21 cellular contexts compared by ENCODE assay signal in genomic region chr21:36973986-36974850, GRCh38. TPM values are rescaled to one million over a fixed set of nuclear protein-coding genes. Genes with fewer than 3 reads are reported as not detected.
DNase-seq lines count a peak whose midpoint lies in the region; ATAC-seq and TF ChIP-seq lines count a peak whose summit lies in the region.
"Had no signal": no experiment of that assay in that cellular context is flagged by ENCODE, and none has a peak within 500 bp of the region (broad histone marks: within the 10 kb centered on the region; RNA-seq: fewer than 3 reads in every experiment).

No MANE protein-coding gene starts in this region.

- H2AK5ac ChIP-seq in IMR-90 (ENCODE audit: low read depth, low read length): no peak overlapping the region

- peaks cover 18% of the 10 kb centered on the region for H3K4me1 Mint-ChIP-seq in activated T-cell treated with anti-CD3 and anti-CD28 coated beads, Interleukin-2, amount 50 U/mL, for 72 hours (ENCODE audit: low read depth)
- peaks cover 16% of the 10 kb centered on the region for H3K4me1 Mint-ChIP-seq in activated T-cell treated with anti-CD3 and anti-CD28 coated beads, Interleukin-2, amount 50 U/mL, for 24 hours (ENCODE audit: low read depth)

- H2BK15ac ChIP-seq in IMR-90 (ENCODE audit: low read depth, low read length): no peak overlapping the region

- no peak overlapping the region for H3K18ac ChIP-seq in IMR-90 (ENCODE audit: low read depth, low read length)

- H3K9me3 ChIP-seq in IMR-90 (ENCODE audit: control insufficient read depth, insufficient read depth, low read length) (no peaks in the 10 kb centered on the region), WERI-Rb-1 (ENCODE audit: severe bottlenecking) (peaks cover 2% of the 10 kb centered on the region)
- H3K9me3 ChIP-seq: prostate gland, thoracic aorta had no signal

- no peak overlapping the region for H3K9ac ChIP-seq in IMR-90 (ENCODE audit: low read depth, low read length)
- H3K9ac ChIP-seq: GM23248 had no signal

- in situ Hi-C loops in IMR-90 (cut with MboI; ENCODE audit: low sequenced_read_pairs): no loop called here

- dilution Hi-C loops in IMR-90 (cut with HindIII; ENCODE audit: low sequenced_read_pairs, unreplicated experiment): no loop called here

- H3K27me3 ChIP-seq in IMR-90 (ENCODE audit: control insufficient read depth, insufficient read depth, low read length): no peaks in the 10 kb centered on the region
- no peaks in the 10 kb centered on the region for H3K27me3 ChIP-seq in WERI-Rb-1 (ENCODE audit: insufficient read depth, low read depth, severe bottlenecking)
- H3K27me3 ChIP-seq: cardiac muscle cell had no signal

- no peak overlapping the region for H2BK5ac ChIP-seq in IMR-90 (ENCODE audit: low read depth, low read length, poor library complexity, severe bottlenecking)

- DNase-seq in activated T-cell treated with anti-CD3 and anti-CD28 coated beads, Interleukin-2, amount 50 U/mL, for 72 hours: no peak
- no peak for DNase-seq in activated T-cell treated with anti-CD3 and anti-CD28 coated beads, Interleukin-2, amount 50 U/mL, for 24 hours
- no peak for DNase-seq in IMR-90
- DNase-seq in WERI-Rb-1: peak; percentile 38
- DNase-seq in stimulated activated naive CD8-positive, alpha-beta T cell treated with anti-CD3 and anti-CD28 coated beads, Interleukin-15, Interleukin-2, amounts not matched to agents 100 U/mL and 50 U/mL, for 24 hours: no peak
- DNase-seq in 8988T: no peak
- DNase-seq: activated CD4-positive, alpha-beta T cell treated with anti-CD3 and anti-CD28 coated beads, Interleukin-2, amount 50 U/mL, for 1 hour; EL; GM23248; kidney glomerular epithelial cell; mammary epithelial cell; NCI-H1092; NCI-H748 treated with DMSO at 0.1 percent for 48 hours; PC-3; SIG-M5; T-helper 1 cell had no signal

- no peaks in the 10 kb centered on the region; the same call in 1 of the 2 replicates for H3K36me3 ChIP-seq in IMR-90 (ENCODE audit: control insufficient read depth, insufficient read depth, low read length)
- H3K36me3 ChIP-seq in WERI-Rb-1: no peaks in the 10 kb centered on the region; the same call in 1 of the 2 replicates
- H3K36me3 ChIP-seq: cardiac muscle cell, prostate gland, thoracic aorta had no signal

- no peaks in the 10 kb centered on the region for H3K36me3 Mint-ChIP-seq in activated T-cell treated with anti-CD3 and anti-CD28 coated beads, Interleukin-2, amount 50 U/mL, for 72 hours (ENCODE audit: insufficient read depth in 2 of 2)
- H3K36me3 Mint-ChIP-seq in activated T-cell treated with anti-CD3 and anti-CD28 coated beads, Interleukin-2, amount 50 U/mL, for 24 hours (ENCODE audit: low read depth): peaks cover under 1% of the 10 kb centered on the region

- H3K79me1 ChIP-seq in IMR-90 (ENCODE audit: low read depth in 1 of 2, low read length in 2 of 2): peaks cover 0 to 6% of the 10 kb centered on the region in 2 experiments; a peak in 1 of 4 replicates

- CTCF ChIA-PET in IMR-90 (lab: Yijun Ruan, JAX): no interaction called here

- H3K4ac ChIP-seq in IMR-90 (ENCODE audit: low read depth, low read length): no peak overlapping the region

- no peak overlapping the region for H3K4me3 ChIP-seq in IMR-90 (ENCODE audit: insufficient read depth, low read depth, low read length)
- no peak overlapping the region for H3K4me3 ChIP-seq in WERI-Rb-1 (ENCODE audit: low read depth, low read length)
- H3K4me3 ChIP-seq: cardiac muscle cell, GM23248, prostate gland, thoracic aorta had no signal

- H3K27ac Mint-ChIP-seq in activated T-cell treated with anti-CD3 and anti-CD28 coated beads, Interleukin-2, amount 50 U/mL, for 72 hours: no peak overlapping the region
- no peak overlapping the region for H3K27ac Mint-ChIP-seq in activated T-cell treated with anti-CD3 and anti-CD28 coated beads, Interleukin-2, amount 50 U/mL, for 24 hours

- H3K4me3 Mint-ChIP-seq in activated T-cell treated with anti-CD3 and anti-CD28 coated beads, Interleukin-2, amount 50 U/mL, for 72 hours: no peak overlapping the region
- no peak overlapping the region for H3K4me3 Mint-ChIP-seq in activated T-cell treated with anti-CD3 and anti-CD28 coated beads, Interleukin-2, amount 50 U/mL, for 24 hours

- peak; percentile 58 to 64 for ATAC-seq in activated T-cell treated with anti-CD3 and anti-CD28 coated beads, Interleukin-2, amount 50 U/mL, for 72 hours (replicated peaks in 1 of 2)
- no peak for ATAC-seq in IMR-90 (ENCODE audit: low read depth)
- ATAC-seq in stimulated activated naive CD8-positive, alpha-beta T cell treated with anti-CD3 and anti-CD28 coated beads, Interleukin-15, Interleukin-2, amounts not matched to agents 100 U/mL and 50 U/mL, for 24 hours: peak; percentile 11
- ATAC-seq in HG03045 (IDR thresholded peaks at IDR 0.05; ENCODE audit: unreplicated experiment): no peak
- ATAC-seq: PC-3 had no signal

- no peak overlapping the region for H3K56ac ChIP-seq in IMR-90 (ENCODE audit: extremely low read depth, insufficient read depth, low read length)

- intact Hi-C loops in IMR-90 (cut with micrococcal nuclease): no loop called here

- no peak for TF ChIP-seq POLR2A in IMR-90 (IDR thresholded peaks at IDR 0.05; ENCODE audit: low read depth, low read length)

- no peaks in the 10 kb centered on the region for H3K27me3 Mint-ChIP-seq in activated T-cell treated with anti-CD3 and anti-CD28 coated beads, Interleukin-2, amount 50 U/mL, for 72 hours (ENCODE audit: low read depth)
- no peaks in the 10 kb centered on the region for H3K27me3 Mint-ChIP-seq in activated T-cell treated with anti-CD3 and anti-CD28 coated beads, Interleukin-2, amount 50 U/mL, for 24 hours

- H3K9me1 ChIP-seq in IMR-90 (ENCODE audit: insufficient read depth, low read length): peaks cover 7% of the 10 kb centered on the region; the same call in 1 of the 2 replicates

- no peak for TF ChIP-seq RAD21 in IMR-90 (IDR thresholded peaks at IDR 0.05; ENCODE audit: low read length)

- H2AFZ ChIP-seq in IMR-90 (replicated peaks; ENCODE audit: low read length, poor library complexity): peak overlapping the region; percentile 51
- H2AFZ ChIP-seq: GM23248 had no signal

- no peak overlapping the region for H4K91ac ChIP-seq in IMR-90 (ENCODE audit: insufficient read depth, low read depth, low read length)

- no peaks in the 10 kb centered on the region for H3K9me3 Mint-ChIP-seq in activated T-cell treated with anti-CD3 and anti-CD28 coated beads, Interleukin-2, amount 50 U/mL, for 72 hours
- H3K9me3 Mint-ChIP-seq in activated T-cell treated with anti-CD3 and anti-CD28 coated beads, Interleukin-2, amount 50 U/mL, for 24 hours: no peaks in the 10 kb centered on the region

- H3K27ac ChIP-seq in IMR-90 (ENCODE audit: insufficient read depth, low read length) (no peak overlapping the region), WERI-Rb-1 (peak overlapping the region; percentile 39)
- H3K27ac ChIP-seq: cardiac muscle cell, GM23248, prostate gland, thoracic aorta had no signal

- WGBS in IMR-90 (ENCODE audit: extremely low coverage in 2 of 2, insufficient read length in 1 of 2), 2 experiments: 80% methylated on average over 2 of the region's 14 CpGs; no CpG with 5 or more reads in 1 of the 2 experiments

- peaks cover 5% of the 10 kb centered on the region for H3K4me1 ChIP-seq in IMR-90 (ENCODE audit: control insufficient read depth, insufficient read depth, low read length)

- no peak overlapping the region for H2BK120ac ChIP-seq in IMR-90 (ENCODE audit: low read depth, low read length)

- H4K8ac ChIP-seq in IMR-90 (ENCODE audit: low read depth in 2 of 2, low read length in 2 of 2): no peak overlapping the region

- no peak for TF ChIP-seq CTCF in IMR-90 (conservative IDR thresholded peaks at IDR 0.05; ENCODE audit: low read depth, low read length)
- TF ChIP-seq CTCF in WERI-Rb-1 (IDR thresholded peaks at IDR 0.05; ENCODE audit: low read depth, low read length): no peak

- H3K23ac ChIP-seq in IMR-90 (ENCODE audit: low read depth, low read length): no peak overlapping the region

- no peak overlapping the region for H3K14ac ChIP-seq in IMR-90 (replicated peaks; ENCODE audit: low read depth, low read length)

- H2BK20ac ChIP-seq in IMR-90 (ENCODE audit: low read depth, low read length): no peak overlapping the region

- peak overlapping the region; percentile 5 for H2AK9ac ChIP-seq in IMR-90 (replicated peaks; ENCODE audit: low read depth, low read length, poor library complexity)

- H4K5ac ChIP-seq in IMR-90 (ENCODE audit: low read depth, low read length): no peak overlapping the region

- BruUV-seq in IMR-90 (replicated peaks; lab: Mats Ljungman, UMichigan): no TSS peak

- POLR2A ChIA-PET in IMR-90 (lab: Charles Lee; ENCODE audit: unreplicated experiment): no interaction called here

- no peak overlapping the region for H3K4me2 ChIP-seq in IMR-90 (ENCODE audit: low read depth, low read length)

- H4K20me1 ChIP-seq in IMR-90 (ENCODE audit: insufficient read depth, low read length): no peaks in the 10 kb centered on the region

TF ChIP-seq in IMR-90, 13 proteins besides CTCF, POLR2A, EP300 and RAD21:
- TF ChIP-seq MXI1 (IDR thresholded peaks at IDR 0.05; ENCODE audit: borderline replicate concordance, low read depth, low read length): no peak
- no peak for TF ChIP-seq MAFK (IDR thresholded peaks at IDR 0.05; ENCODE audit: low read depth, low read length)
- no peak for TF ChIP-seq CEBPB (IDR thresholded peaks at IDR 0.05; ENCODE audit: low read depth, low read length)
- TF ChIP-seq CHD1 (IDR thresholded peaks at IDR 0.05; ENCODE audit: low read depth, low read length): no peak
- no peak for TF ChIP-seq MAZ (IDR thresholded peaks at IDR 0.05; ENCODE audit: borderline replicate concordance, low read depth, low read length)

RNA-seq across cellular contexts. Expression of gene HLCS, which starts 7.7 kb away (rescaled TPM):
- total RNA-seq in activated T-cell treated with anti-CD3 and anti-CD28 coated beads, Interleukin-2, amount 50 U/mL, for 72 hours: 10 to 100 TPM; 30.6 to 33.7 TPM
- total RNA-seq in IMR-90 (2012; rRNA removed): 18.1 and 21.0 TPM in 2 replicates
- polyA plus RNA-seq in IMR-90 (2012; rRNA removed): 8.6 and 10.6 TPM in 2 replicates
- 4.1 and 5.8 TPM in 2 replicates for polyA plus RNA-seq in IMR-90 (2012; cell fraction: cytosol; rRNA removed)
- 4.2 and 15.2 TPM in 2 replicates for polyA plus RNA-seq in IMR-90 (2012; cell fraction: nucleus; rRNA removed; ENCODE audit: low replicate concordance)

RNA-seq across cellular contexts. Expression of gene RIPPLY3, which starts 32.3 kb away (rescaled TPM):
- total RNA-seq in activated T-cell treated with anti-CD3 and anti-CD28 coated beads, Interleukin-2, amount 50 U/mL, for 72 hours: under 1 TPM; 0.26 to 0.42 TPM
- total RNA-seq in IMR-90 (2012; rRNA removed): not detected in 2 replicates
- 0.07 and 0.10 TPM in 2 replicates for polyA plus RNA-seq in IMR-90 (2012; rRNA removed)
- 0.03 and 0.05 TPM in 2 replicates for polyA plus RNA-seq in IMR-90 (2012; cell fraction: cytosol; rRNA removed)
- 0.04 TPM in 1 of 2 replicates, not detected in the other for polyA plus RNA-seq in IMR-90 (2012; cell fraction: nucleus; rRNA removed; ENCODE audit: low replicate concordance)
- total RNA-seq: cardiac muscle cell, GM23248, LHCN-M2, thoracic aorta had no signal
- polyA plus RNA-seq: cardiac muscle cell, GM23248 had no signal

Comparison
In these comparisons a context has a peak if more than half of its experiments do, and no peak if none do; other contexts are left out.
1. ATAC-seq: peak in activated T-cell treated with anti-CD3 and anti-CD28 coated beads, Interleukin-2, amount 50 U/mL, for 72 hours (2 of 2) and stimulated activated naive CD8-positive, alpha-beta T cell treated with anti-CD3 and anti-CD28 coated beads, Interleukin-15, Interleukin-2, amounts not matched to agents 100 U/mL and 50 U/mL, for 24 hours (single experiment); none in IMR-90 (single experiment) and HG03045 (single experiment).